Comparison of ENCODE assay signal across 2 cellular contexts in the genomic region with DNA sequence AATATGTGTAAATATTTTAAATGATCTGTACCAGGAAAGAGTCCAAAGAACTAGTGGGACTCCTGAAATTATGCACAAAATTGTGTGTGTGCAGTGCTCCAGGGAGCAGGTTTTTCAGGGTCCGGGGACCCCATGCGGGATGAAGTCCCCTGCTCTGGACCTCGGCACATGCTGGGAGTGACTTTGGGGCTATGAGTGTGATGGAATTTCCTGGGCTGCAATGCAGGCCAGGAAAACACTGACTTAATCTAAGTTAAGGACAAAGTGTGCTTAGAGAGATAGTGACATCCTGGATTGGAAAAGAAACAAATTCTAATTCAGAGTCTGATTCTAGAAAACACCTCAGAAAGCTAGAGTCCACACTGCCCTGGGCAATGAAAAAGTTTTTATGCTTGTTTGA.
TF ChIP-seq lines count a peak whose summit lies in the region.

No MANE protein-coding gene starts in this region.

TF ChIP-seq in H1, 55 proteins besides CTCF, POLR2A, EP300 and RAD21:
- TF ChIP-seq KDM5A (IDR thresholded peaks at IDR 0.05; ENCODE audit: low read length) (no peak), POU5F1 (IDR thresholded peaks at IDR 0.05; ENCODE audit: low read depth, low read length) (no peak), TBP (IDR thresholded peaks at IDR 0.05; ENCODE audit: low read depth, low read length) (no peak), FOSL1 (IDR thresholded peaks at IDR 0.05; ENCODE audit: insufficient read depth, low read depth, low read length) (no peak)
- TF ChIP-seq, protein P1, sequence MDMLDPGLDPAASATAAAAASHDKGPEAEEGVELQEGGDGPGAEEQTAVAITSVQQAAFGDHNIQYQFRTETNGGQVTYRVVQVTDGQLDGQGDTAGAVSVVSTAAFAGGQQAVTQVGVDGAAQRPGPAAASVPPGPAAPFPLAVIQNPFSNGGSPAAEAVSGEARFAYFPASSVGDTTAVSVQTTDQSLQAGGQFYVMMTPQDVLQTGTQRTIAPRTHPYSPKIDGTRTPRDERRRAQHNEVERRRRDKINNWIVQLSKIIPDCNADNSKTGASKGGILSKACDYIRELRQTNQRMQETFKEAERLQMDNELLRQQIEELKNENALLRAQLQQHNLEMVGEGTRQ (IDR thresholded peaks at IDR 0.05; ENCODE audit: low read length) = no peak
- TF ChIP-seq, protein P2, sequence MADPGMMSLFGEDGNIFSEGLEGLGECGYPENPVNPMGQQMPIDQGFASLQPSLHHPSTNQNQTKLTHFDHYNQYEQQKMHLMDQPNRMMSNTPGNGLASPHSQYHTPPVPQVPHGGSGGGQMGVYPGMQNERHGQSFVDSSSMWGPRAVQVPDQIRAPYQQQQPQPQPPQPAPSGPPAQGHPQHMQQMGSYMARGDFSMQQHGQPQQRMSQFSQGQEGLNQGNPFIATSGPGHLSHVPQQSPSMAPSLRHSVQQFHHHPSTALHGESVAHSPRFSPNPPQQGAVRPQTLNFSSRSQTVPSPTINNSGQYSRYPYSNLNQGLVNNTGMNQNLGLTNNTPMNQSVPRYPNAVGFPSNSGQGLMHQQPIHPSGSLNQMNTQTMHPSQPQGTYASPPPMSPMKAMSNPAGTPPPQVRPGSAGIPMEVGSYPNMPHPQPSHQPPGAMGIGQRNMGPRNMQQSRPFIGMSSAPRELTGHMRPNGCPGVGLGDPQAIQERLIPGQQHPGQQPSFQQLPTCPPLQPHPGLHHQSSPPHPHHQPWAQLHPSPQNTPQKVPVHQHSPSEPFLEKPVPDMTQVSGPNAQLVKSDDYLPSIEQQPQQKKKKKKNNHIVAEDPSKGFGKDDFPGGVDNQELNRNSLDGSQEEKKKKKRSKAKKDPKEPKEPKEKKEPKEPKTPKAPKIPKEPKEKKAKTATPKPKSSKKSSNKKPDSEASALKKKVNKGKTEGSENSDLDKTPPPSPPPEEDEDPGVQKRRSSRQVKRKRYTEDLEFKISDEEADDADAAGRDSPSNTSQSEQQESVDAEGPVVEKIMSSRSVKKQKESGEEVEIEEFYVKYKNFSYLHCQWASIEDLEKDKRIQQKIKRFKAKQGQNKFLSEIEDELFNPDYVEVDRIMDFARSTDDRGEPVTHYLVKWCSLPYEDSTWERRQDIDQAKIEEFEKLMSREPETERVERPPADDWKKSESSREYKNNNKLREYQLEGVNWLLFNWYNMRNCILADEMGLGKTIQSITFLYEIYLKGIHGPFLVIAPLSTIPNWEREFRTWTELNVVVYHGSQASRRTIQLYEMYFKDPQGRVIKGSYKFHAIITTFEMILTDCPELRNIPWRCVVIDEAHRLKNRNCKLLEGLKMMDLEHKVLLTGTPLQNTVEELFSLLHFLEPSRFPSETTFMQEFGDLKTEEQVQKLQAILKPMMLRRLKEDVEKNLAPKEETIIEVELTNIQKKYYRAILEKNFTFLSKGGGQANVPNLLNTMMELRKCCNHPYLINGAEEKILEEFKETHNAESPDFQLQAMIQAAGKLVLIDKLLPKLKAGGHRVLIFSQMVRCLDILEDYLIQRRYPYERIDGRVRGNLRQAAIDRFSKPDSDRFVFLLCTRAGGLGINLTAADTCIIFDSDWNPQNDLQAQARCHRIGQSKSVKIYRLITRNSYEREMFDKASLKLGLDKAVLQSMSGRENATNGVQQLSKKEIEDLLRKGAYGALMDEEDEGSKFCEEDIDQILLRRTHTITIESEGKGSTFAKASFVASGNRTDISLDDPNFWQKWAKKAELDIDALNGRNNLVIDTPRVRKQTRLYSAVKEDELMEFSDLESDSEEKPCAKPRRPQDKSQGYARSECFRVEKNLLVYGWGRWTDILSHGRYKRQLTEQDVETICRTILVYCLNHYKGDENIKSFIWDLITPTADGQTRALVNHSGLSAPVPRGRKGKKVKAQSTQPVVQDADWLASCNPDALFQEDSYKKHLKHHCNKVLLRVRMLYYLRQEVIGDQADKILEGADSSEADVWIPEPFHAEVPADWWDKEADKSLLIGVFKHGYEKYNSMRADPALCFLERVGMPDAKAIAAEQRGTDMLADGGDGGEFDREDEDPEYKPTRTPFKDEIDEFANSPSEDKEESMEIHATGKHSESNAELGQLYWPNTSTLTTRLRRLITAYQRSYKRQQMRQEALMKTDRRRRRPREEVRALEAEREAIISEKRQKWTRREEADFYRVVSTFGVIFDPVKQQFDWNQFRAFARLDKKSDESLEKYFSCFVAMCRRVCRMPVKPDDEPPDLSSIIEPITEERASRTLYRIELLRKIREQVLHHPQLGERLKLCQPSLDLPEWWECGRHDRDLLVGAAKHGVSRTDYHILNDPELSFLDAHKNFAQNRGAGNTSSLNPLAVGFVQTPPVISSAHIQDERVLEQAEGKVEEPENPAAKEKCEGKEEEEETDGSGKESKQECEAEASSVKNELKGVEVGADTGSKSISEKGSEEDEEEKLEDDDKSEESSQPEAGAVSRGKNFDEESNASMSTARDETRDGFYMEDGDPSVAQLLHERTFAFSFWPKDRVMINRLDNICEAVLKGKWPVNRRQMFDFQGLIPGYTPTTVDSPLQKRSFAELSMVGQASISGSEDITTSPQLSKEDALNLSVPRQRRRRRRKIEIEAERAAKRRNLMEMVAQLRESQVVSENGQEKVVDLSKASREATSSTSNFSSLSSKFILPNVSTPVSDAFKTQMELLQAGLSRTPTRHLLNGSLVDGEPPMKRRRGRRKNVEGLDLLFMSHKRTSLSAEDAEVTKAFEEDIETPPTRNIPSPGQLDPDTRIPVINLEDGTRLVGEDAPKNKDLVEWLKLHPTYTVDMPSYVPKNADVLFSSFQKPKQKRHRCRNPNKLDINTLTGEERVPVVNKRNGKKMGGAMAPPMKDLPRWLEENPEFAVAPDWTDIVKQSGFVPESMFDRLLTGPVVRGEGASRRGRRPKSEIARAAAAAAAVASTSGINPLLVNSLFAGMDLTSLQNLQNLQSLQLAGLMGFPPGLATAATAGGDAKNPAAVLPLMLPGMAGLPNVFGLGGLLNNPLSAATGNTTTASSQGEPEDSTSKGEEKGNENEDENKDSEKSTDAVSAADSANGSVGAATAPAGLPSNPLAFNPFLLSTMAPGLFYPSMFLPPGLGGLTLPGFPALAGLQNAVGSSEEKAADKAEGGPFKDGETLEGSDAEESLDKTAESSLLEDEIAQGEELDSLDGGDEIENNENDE (IDR thresholded peaks at IDR 0.05; ENCODE audit: insufficient replicate concordance, low read length) = no peak

TF ChIP-seq in HEK293T, 16 proteins besides CTCF, POLR2A, EP300 and RAD21:
- TF ChIP-seq SP1 (IDR thresholded peaks at IDR 0.05) (no peak), ZNF384 (IDR thresholded peaks at IDR 0.05) (no peak), HDGF (IDR thresholded peaks at IDR 0.05; ENCODE audit: borderline replicate concordance) (no peak), ELF4 (IDR thresholded peaks at IDR 0.05) (no peak), L3MBTL2 (conservative IDR thresholded peaks at IDR 0.05) (no peak), NFRKB (IDR thresholded peaks at IDR 0.05) (no peak), FOXM1 (IDR thresholded peaks at IDR 0.05; ENCODE audit: borderline replicate concordance) (no peak), LEF1 (IDR thresholded peaks at IDR 0.05; ENCODE audit: borderline replicate concordance) (no peak), SUZ12 (IDR thresholded peaks at IDR 0.05) (no peak), TARDBP (IDR thresholded peaks at IDR 0.05) (no peak), FOXK2 (IDR thresholded peaks at IDR 0.05) (no peak), ARNT (IDR thresholded peaks at IDR 0.05) (no peak), FOXA1 (IDR thresholded peaks at IDR 0.05) (no peak), CTBP1 (IDR thresholded peaks at IDR 0.05; ENCODE audit: borderline replicate concordance) (no peak), BHLHE40 (IDR thresholded peaks at IDR 0.05; ENCODE audit: borderline replicate concordance) (no peak)
- TF ChIP-seq, protein P3, sequence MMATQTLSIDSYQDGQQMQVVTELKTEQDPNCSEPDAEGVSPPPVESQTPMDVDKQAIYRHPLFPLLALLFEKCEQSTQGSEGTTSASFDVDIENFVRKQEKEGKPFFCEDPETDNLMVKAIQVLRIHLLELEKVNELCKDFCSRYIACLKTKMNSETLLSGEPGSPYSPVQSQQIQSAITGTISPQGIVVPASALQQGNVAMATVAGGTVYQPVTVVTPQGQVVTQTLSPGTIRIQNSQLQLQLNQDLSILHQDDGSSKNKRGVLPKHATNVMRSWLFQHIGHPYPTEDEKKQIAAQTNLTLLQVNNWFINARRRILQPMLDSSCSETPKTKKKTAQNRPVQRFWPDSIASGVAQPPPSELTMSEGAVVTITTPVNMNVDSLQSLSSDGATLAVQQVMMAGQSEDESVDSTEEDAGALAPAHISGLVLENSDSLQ (IDR thresholded peaks at IDR 0.05) = no peak
